In genomic region chr1:228141871-228142615, GRCh38 we compare ENCODE assay signal across 8 cellular contexts. TPM values are rescaled to one million over a fixed set of nuclear protein-coding genes. Genes with fewer than 3 reads are reported as not detected.
A peak's percentile ranks its signal among the peaks of the same experiment; 100 is the strongest.
DNase-seq lines count a peak whose midpoint lies in the region; ATAC-seq, FAIRE-seq and TF ChIP-seq lines count a peak whose summit lies in the region.

No MANE protein-coding gene starts in this region.

- no peak overlapping the region for H2AFZ ChIP-seq in Loucy (ENCODE audit: low read length)

- no peaks in the 10 kb centered on the region for H3K36me3 Mint-ChIP-seq in natural killer cell

- no peak for TF ChIP-seq POLR2A in breast epithelium (IDR thresholded peaks at IDR 0.05)

- H3K79me2 ChIP-seq in Loucy (ENCODE audit: insufficient read depth, low read length), result peaks cover 69% of the 10 kb centered on the region

- no peaks in the 10 kb centered on the region for H3F3A ChIP-seq in Loucy (ENCODE audit: low read depth)

- ATAC-seq in natural killer cell (no peak), HG02759 (IDR thresholded peaks at IDR 0.05; ENCODE audit: unreplicated experiment) (no peak), HG03571 (IDR thresholded peaks at IDR 0.05; ENCODE audit: unreplicated experiment) (no peak)

- no peaks in the 10 kb centered on the region for H3K27me3 Mint-ChIP-seq in natural killer cell (ENCODE audit: low read depth in 2 of 2)

- H4K20me1 ChIP-seq in BLaER1 treated with 17β-estradiol and CSF1 and Interleukin-3, amounts not matched to agents 10 nM and 100 nM, result peaks cover 60 to 69% (median 67%) of the 10 kb centered on the region in 11 experiments
- H4K20me1 ChIP-seq in Loucy (ENCODE audit: insufficient read depth, low read length, poor library complexity, severe bottlenecking), result peaks cover 62% of the 10 kb centered on the region

- peak overlapping the region; percentile 93 to 100 (median 99) for H3K4me2 ChIP-seq in BLaER1 treated with 17β-estradiol and CSF1 and Interleukin-3, amounts not matched to agents 10 nM and 100 nM
- H3K4me2 ChIP-seq in Loucy (ENCODE audit: low read depth, low read length, poor library complexity, severe bottlenecking), result peak overlapping the region; percentile 95

- peaks cover 22 to 55% of the 10 kb centered on the region in 2 donors for H3K4me1 Mint-ChIP-seq in natural killer cell

- no peaks in the 10 kb centered on the region for H3K9me2 ChIP-seq in Loucy (replicated peaks; ENCODE audit: low read depth, low read length)

- no peak for DNase-seq in breast epithelium (ENCODE audit: low spot score in 2 of 2)
- peak; percentile 16 for DNase-seq in natural killer cell
- DNase-seq in HTR-8/SVneo (ENCODE audit: insufficient read length, low spot score), result no peak
- no peak for DNase-seq in stimulated activated CD4-positive, alpha-beta T cell treated with anti-CD3 and anti-CD28 coated beads, Interleukin-2, amount 100 ng/mL, for 24 hours

- H3K27me3 ChIP-seq in BLaER1 treated with 17β-estradiol and CSF1 and Interleukin-3, amounts not matched to agents 10 nM and 100 nM, result no peaks in the 10 kb centered on the region
- H3K27me3 ChIP-seq in Loucy (ENCODE audit: insufficient read depth, low read length, poor library complexity, severe bottlenecking) (no peaks in the 10 kb centered on the region), breast epithelium (no peaks in the 10 kb centered on the region)

- peak overlapping the region; percentile 37 to 93 (median 86); a peak in 20 of 22 replicates for H3K27ac ChIP-seq in BLaER1 treated with 17β-estradiol and CSF1 and Interleukin-3, amounts not matched to agents 10 nM and 100 nM
- H3K27ac ChIP-seq in breast epithelium, result peak overlapping the region; percentile 90 to 98

- TF ChIP-seq CTCF in Loucy (conservative IDR thresholded peaks at IDR 0.05; ENCODE audit: low read length), result no peak
- TF ChIP-seq CTCF in breast epithelium (IDR thresholded peaks at IDR 0.05), result no peak
- no peak for TF ChIP-seq CTCF in natural killer cell (IDR thresholded peaks at IDR 0.05)

- H3K4me3 Mint-ChIP-seq in natural killer cell, result peak overlapping the region; percentile 70

- H3K36me3 ChIP-seq in BLaER1 treated with 17β-estradiol and CSF1 and Interleukin-3, amounts not matched to agents 10 nM and 100 nM, result peaks cover 17 to 39% (median 23%) of the 10 kb centered on the region in 11 experiments
- H3K36me3 ChIP-seq in Loucy (ENCODE audit: insufficient read depth, low read length) (no peaks in the 10 kb centered on the region; the same call in 1 of the 2 replicates), breast epithelium (no peaks in the 10 kb centered on the region)

- no peaks in the 10 kb centered on the region for H3K9me3 ChIP-seq in BLaER1 treated with 17β-estradiol and CSF1 and Interleukin-3, amounts not matched to agents 10 nM and 100 nM (replicated peaks in 1 of 11)
- H3K9me3 ChIP-seq in Loucy (ENCODE audit: insufficient read depth, low read depth, low read length), result no peaks in the 10 kb centered on the region
- no peaks in the 10 kb centered on the region for H3K9me3 ChIP-seq in breast epithelium

- H3K4me1 ChIP-seq in BLaER1 treated with 17β-estradiol and CSF1 and Interleukin-3, amounts not matched to agents 10 nM and 100 nM, result peaks cover 69 to 87% (median 76%) of the 10 kb centered on the region in 10 experiments
- H3K4me1 ChIP-seq in Loucy (ENCODE audit: insufficient read depth, low read length, poor library complexity, severe bottlenecking), result peaks cover 32% of the 10 kb centered on the region
- H3K4me1 ChIP-seq in breast epithelium, result peaks cover 18 to 29% of the 10 kb centered on the region in 2 donors

- FAIRE-seq in HTR-8/SVneo (lab: Jason Lieb, UNC), result no peak

- peak overlapping the region; percentile 83 to 100 (median 94) for H3K4me3 ChIP-seq in BLaER1 treated with 17β-estradiol and CSF1 and Interleukin-3, amounts not matched to agents 10 nM and 100 nM
- peak overlapping the region; percentile 99 for H3K4me3 ChIP-seq in Loucy (ENCODE audit: low read length, poor library complexity, severe bottlenecking)
- peak overlapping the region; percentile 64 to 95 (median 87) for H3K4me3 ChIP-seq in breast epithelium

- no peaks in the 10 kb centered on the region for H3K9me3 Mint-ChIP-seq in natural killer cell

- H3K9ac ChIP-seq in BLaER1 treated with 17β-estradiol and CSF1 and Interleukin-3, amounts not matched to agents 10 nM and 100 nM, result peak overlapping the region; percentile 83 to 94 (median 90)
- H3K9ac ChIP-seq in Loucy (ENCODE audit: low read depth, low read length, poor library complexity, severe bottlenecking), result peak overlapping the region; percentile 93

- intact Hi-C loops in breast epithelium (cut with DNase I; ENCODE audit: low total_unique reads), result no loop called here
- intact Hi-C loops in natural killer cell (cut with micrococcal nuclease), result no loop called here

- peak overlapping the region; percentile 95 to 96 for H3K27ac Mint-ChIP-seq in natural killer cell

RNA-seq across cellular contexts. Expression of gene GUK1, which starts 2.0 kb away (rescaled TPM):
- 100 to 1,000 TPM; 218 to 413 (median 333) TPM for total RNA-seq in breast epithelium
- 100 to 1,000 TPM; 292 to 313 (median 308) TPM for total RNA-seq in natural killer cell

RNA-seq across cellular contexts. Expression of gene GJC2, which starts 7.7 kb away (rescaled TPM):
- total RNA-seq in breast epithelium (1 to 10 TPM; 1.3 TPM), natural killer cell (1 to 10 TPM; 1.0 to 2.2 (median 1.7) TPM)

RNA-seq across cellular contexts. Expression of gene IBA57, which starts 23.6 kb away (rescaled TPM):
- total RNA-seq in breast epithelium (1 to 10 TPM; 3.4 to 4.1 (median 3.9) TPM), natural killer cell (10 to 100 TPM; 13.3 to 14.1 (median 13.8) TPM)

RNA-seq across cellular contexts. Expression of gene MRPL55, which starts 32.9 kb away (rescaled TPM):
- total RNA-seq in breast epithelium (100 to 1,000 TPM in 2 of 3 donors, 10 to 100 TPM in 1; 76.4 to 108 (median 102) TPM), natural killer cell (10 to 100 TPM; 50.0 to 70.6 (median 64.1) TPM)

RNA-seq across cellular contexts. Expression of gene C1orf35, which starts 38.9 kb away (rescaled TPM):
- 10 to 100 TPM; 11.5 to 17.0 (median 15.7) TPM for total RNA-seq in breast epithelium
- 10 to 100 TPM; 18.9 to 21.6 (median 19.6) TPM for total RNA-seq in natural killer cell
